In the genomic region with DNA sequence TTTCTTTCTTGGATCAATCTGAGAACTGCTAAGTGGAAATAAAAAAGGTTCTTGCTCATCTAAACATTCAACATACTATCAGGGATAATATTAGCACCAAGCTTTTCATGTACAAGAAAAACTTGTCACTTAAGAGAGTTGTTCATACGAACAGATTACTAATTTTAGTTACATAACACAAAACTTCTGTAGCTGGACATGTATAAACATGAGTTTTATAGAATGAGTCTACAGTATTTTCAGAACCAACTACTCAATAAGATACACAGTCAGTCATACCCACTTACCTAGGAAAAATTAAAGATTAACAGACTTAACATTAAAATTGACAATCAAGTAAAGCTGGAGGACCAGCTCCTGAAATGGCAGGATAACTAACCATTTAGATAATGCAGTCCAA, we compare ENCODE assay signal across 20 cellular contexts.
A peak's percentile ranks its signal among the peaks of the same experiment; 100 is the strongest.
DNase-seq lines count a peak whose midpoint lies in the region; ATAC-seq and TF ChIP-seq lines count a peak whose summit lies in the region.
"Had no signal": no experiment of that assay in that cellular context is flagged by ENCODE, and none has a peak within 500 bp of the region (broad histone marks: within the 10 kb centered on the region; RNA-seq: fewer than 3 reads in every experiment).

No MANE protein-coding gene starts in this region.

- peak; percentile 51 for ATAC-seq in foreskin keratinocyte
- no peak for ATAC-seq in GM18517 (IDR thresholded peaks at IDR 0.05; ENCODE audit: unreplicated experiment)
- ATAC-seq: CD8-positive, alpha-beta T cell; GM12878 had no signal

- H3K27ac ChIP-seq in RWPE1: no peak overlapping the region
- H3K27ac ChIP-seq in foreskin keratinocyte: no peak overlapping the region
- H3K27ac ChIP-seq in ascending aorta: no peak overlapping the region
- H3K27ac ChIP-seq: BLaER1, C4-2B had no signal

- no peak overlapping the region for H3K4me3 Mint-ChIP-seq in HFFc6
- H3K4me3 Mint-ChIP-seq: B cell; CD4-positive, CD25-positive, alpha-beta regulatory T cell; CD8-positive, alpha-beta T cell had no signal

- intact Hi-C loops in ascending aorta (cut with DNase I): no loop called here

- no peaks in the 10 kb centered on the region for H3K36me3 ChIP-seq in ascending aorta
- H3K36me3 ChIP-seq: BLaER1, HAP-1 had no signal

- H3K4me1 Mint-ChIP-seq in HFFc6 (ENCODE audit: low read depth): peaks cover 40% of the 10 kb centered on the region
- H3K4me1 Mint-ChIP-seq: B cell; CD4-positive, CD25-positive, alpha-beta regulatory T cell had no signal

- no peaks in the 10 kb centered on the region for H3K36me3 Mint-ChIP-seq in HFFc6 (ENCODE audit: low read depth)
- H3K36me3 Mint-ChIP-seq: CD4-positive, CD25-positive, alpha-beta regulatory T cell; CD8-positive, alpha-beta T cell had no signal

- peaks cover 6% of the 10 kb centered on the region for H3K4me1 ChIP-seq in foreskin keratinocyte
- H3K4me1 ChIP-seq in ascending aorta: no peaks in the 10 kb centered on the region
- H3K4me1 ChIP-seq: BLaER1, Caco-2 had no signal

- H3K4me3 ChIP-seq in epithelial cell of esophagus (ENCODE audit: low read length) (no peak overlapping the region), ascending aorta (no peak overlapping the region)
- H3K4me3 ChIP-seq: BLaER1, GM12878, HAP-1 had no signal

- no peaks in the 10 kb centered on the region for H3K9me3 Mint-ChIP-seq in HFFc6
- H3K9me3 Mint-ChIP-seq: CD8-positive, alpha-beta T cell had no signal

- POLR2A ChIA-PET in RWPE1 (lab: Yijun Ruan, JAX; ENCODE audit: low non-redundant PET): no interaction called here

- peak overlapping the region; percentile 7; the same call in 1 of the 2 replicates for H3K27ac Mint-ChIP-seq in HFFc6
- H3K27ac Mint-ChIP-seq: B cell; CD4-positive, CD25-positive, alpha-beta regulatory T cell; CD8-positive, alpha-beta T cell had no signal

- DNase-seq in HFFc6 (no peak), RWPE1 (ENCODE audit: low spot score) (peak; percentile 1), epithelial cell of esophagus (ENCODE audit: low read depth) (peak; percentile 67), foreskin keratinocyte (peak; percentile 21 to 56), NCI-H1092 treated with DMSO at 0.1 percent for 48 hours (lab: John Stamatoyannopoulos, UW) (no peak), GM19240 (ENCODE audit: insufficient read length, low spot score) (no peak), ascending aorta (ENCODE audit: low spot score in 2 of 2) (no peak)
- DNase-seq: Caco-2; CD4-positive, CD25-positive, alpha-beta regulatory T cell; CD8-positive, alpha-beta T cell; DMS153; DND-41; GDM1; GOT3 had no signal

- CTCF ChIA-PET in RWPE1 (lab: Yijun Ruan, JAX): no interaction called here

- H3K27me3 ChIP-seq in foreskin keratinocyte: no peaks in the 10 kb centered on the region
- no peaks in the 10 kb centered on the region for H3K27me3 ChIP-seq in ascending aorta
- H3K27me3 ChIP-seq: BLaER1 had no signal

- no peaks in the 10 kb centered on the region for H3K9me3 ChIP-seq in ascending aorta
- H3K9me3 ChIP-seq: BLaER1, Caco-2, HAP-1 had no signal

- no peak for TF ChIP-seq CTCF in HFFc6 (IDR thresholded peaks at IDR 0.05)
- TF ChIP-seq CTCF in RWPE1 (conservative IDR thresholded peaks at IDR 0.05; ENCODE audit: low read depth): no peak
- no peak for TF ChIP-seq CTCF in epithelial cell of esophagus (IDR thresholded peaks at IDR 0.05; ENCODE audit: insufficient read depth, low read depth, low read length, missing control alignments)
- no peak for TF ChIP-seq CTCF in foreskin keratinocyte (conservative IDR thresholded peaks at IDR 0.05)
- TF ChIP-seq CTCF in ascending aorta (IDR thresholded peaks at IDR 0.05): no peak

- H3K27me3 Mint-ChIP-seq in HFFc6 (ENCODE audit: insufficient read depth): no peaks in the 10 kb centered on the region
- H3K27me3 Mint-ChIP-seq: CD4-positive, CD25-positive, alpha-beta regulatory T cell had no signal

Comparison
In these comparisons a context has a peak if more than half of its experiments do, and no peak if none do; other contexts are left out.
1. DNase-seq: peak in RWPE1 (single experiment), epithelial cell of esophagus (single experiment) and foreskin keratinocyte (2 of 2); none in HFFc6 (single experiment), NCI-H1092 treated with DMSO at 0.1 percent for 48 hours (single experiment), GM19240 (single experiment) and ascending aorta (0 of 2).